In genomic region chr13:72983085-72983768, GRCh38 we compare ENCODE assay signal across 14 cellular contexts.
DNase-seq lines count a peak whose midpoint lies in the region; ATAC-seq and TF ChIP-seq lines count a peak whose summit lies in the region.
"Had no signal": no experiment of that assay in that cellular context is flagged by ENCODE, and none has a peak within 500 bp of the region (broad histone marks: within the 10 kb centered on the region; RNA-seq: fewer than 3 reads in every experiment).

No MANE protein-coding gene starts in this region.

- no peak overlapping the region for H3K4me3 ChIP-seq in lung
- H3K4me3 ChIP-seq in CD8-positive, alpha-beta memory T cell (ENCODE audit: low read length) = no peak overlapping the region

- H3K27me3 Mint-ChIP-seq in CD8-positive, alpha-beta memory T cell = no peaks in the 10 kb centered on the region
- H3K27me3 Mint-ChIP-seq: activated naive CD8-positive, alpha-beta T cell treated with anti-CD3 and anti-CD28 coated beads, Interleukin-2, amount 50 U/mL, for 24 hours; naive thymus-derived CD4-positive, alpha-beta T cell had no signal

- peaks cover 0 to 2% of the 10 kb centered on the region in 2 donors for H3K4me1 ChIP-seq in lung (ENCODE audit: control insufficient read depth in 2 of 2, insufficient read depth in 2 of 2, low read length in 2 of 2)
- no peaks in the 10 kb centered on the region for H3K4me1 ChIP-seq in CD8-positive, alpha-beta memory T cell (ENCODE audit: insufficient read depth, low read length)

- POLR2A ChIA-PET in CD8-positive, alpha-beta memory T cell (lab: Charles Lee) = no interaction called here

- WGBS in lung, 2 donors = 71 to 86% methylated on average over 5 of the region's 5 CpGs

- no peak for TF ChIP-seq CTCF in lung (IDR thresholded peaks at IDR 0.05; ENCODE audit: control extremely low read depth, extremely low read depth)

- no peaks in the 10 kb centered on the region for H3K27me3 ChIP-seq in lung (ENCODE audit: control insufficient read depth, insufficient read depth)
- no peaks in the 10 kb centered on the region for H3K27me3 ChIP-seq in CD8-positive, alpha-beta memory T cell (ENCODE audit: insufficient read depth, low read length, poor library complexity, severe bottlenecking)

- H3K36me3 Mint-ChIP-seq in CD8-positive, alpha-beta memory T cell = peaks cover 7 to 28% (median 8%) of the 10 kb centered on the region in 3 donors

- no peaks in the 10 kb centered on the region for H3K36me3 ChIP-seq in lung (ENCODE audit: control insufficient read depth in 2 of 2, insufficient read depth in 2 of 2, low read length in 2 of 2)
- no peaks in the 10 kb centered on the region for H3K36me3 ChIP-seq in CD8-positive, alpha-beta memory T cell (ENCODE audit: insufficient read depth, low read length)

- peak overlapping the region in 1 of 2 donors; percentile 83 for H3K27ac ChIP-seq in lung (ENCODE audit: low read depth in 1 of 2, low read length in 1 of 2)
- H3K27ac ChIP-seq in CD8-positive, alpha-beta memory T cell (ENCODE audit: low read depth, low read length) = no peak overlapping the region
- H3K27ac ChIP-seq: KMS-11 had no signal

- H3K27ac Mint-ChIP-seq in CD8-positive, alpha-beta memory T cell = no peak overlapping the region
- H3K27ac Mint-ChIP-seq: activated naive CD8-positive, alpha-beta T cell treated with anti-CD3 and anti-CD28 coated beads, Interleukin-2, amount 50 U/mL, for 24 hours; naive thymus-derived CD4-positive, alpha-beta T cell had no signal

- peak; percentile 56 for ATAC-seq in lung (ENCODE audit: insufficient read depth, low FRiP score)
- ATAC-seq in HG03439 (IDR thresholded peaks at IDR 0.05; ENCODE audit: unreplicated experiment) = no peak
- ATAC-seq: activated naive CD8-positive, alpha-beta T cell treated with anti-CD3 and anti-CD28 coated beads, Interleukin-2, amount 50 U/mL, for 24 hours; naive thymus-derived CD4-positive, alpha-beta T cell had no signal

- H3K4me1 Mint-ChIP-seq in CD8-positive, alpha-beta memory T cell = no peaks in the 10 kb centered on the region
- H3K4me1 Mint-ChIP-seq: activated naive CD8-positive, alpha-beta T cell treated with anti-CD3 and anti-CD28 coated beads, Interleukin-2, amount 50 U/mL, for 24 hours had no signal

- CTCF ChIA-PET in CD8-positive, alpha-beta memory T cell (lab: Charles Lee) = no interaction called here

- DNase-seq in A172 (ENCODE audit: low spot score) = peak; percentile 5
- DNase-seq in LHCN-M2 (ENCODE audit: low read depth) = peak; percentile 32
- DNase-seq in dedifferentiated amniotic fluid mesenchymal stem cell (ENCODE audit: extremely low spot score) = peak; percentile 94
- DNase-seq in lung (ENCODE audit: low spot score) = peak; percentile 57
- DNase-seq in cerebellar cortex (ENCODE audit: low spot score) = no peak
- no peak for DNase-seq in activated gamma-delta T cell (lab: John Stamatoyannopoulos, UW)
- no peak for DNase-seq in CD8-positive, alpha-beta memory T cell
- DNase-seq: activated CD4-positive, alpha-beta T cell treated with anti-CD3 and anti-CD28 coated beads, Interleukin-2, amount 50 U/mL, for 48 hours; activated naive CD8-positive, alpha-beta T cell treated with anti-CD3 and anti-CD28 coated beads, Interleukin-2, amount 50 U/mL, for 24 hours; glutamatergic neuron; naive thymus-derived CD4-positive, alpha-beta T cell; NCI-H446 treated with DMSO at 0.1 percent for 48 hours had no signal

- H3K9me3 ChIP-seq in lung (ENCODE audit: control insufficient read depth in 2 of 2, insufficient read depth in 1 of 2, low read length in 1 of 2) = no peaks in the 10 kb centered on the region
- no peaks in the 10 kb centered on the region for H3K9me3 ChIP-seq in CD8-positive, alpha-beta memory T cell (ENCODE audit: low read length)

- H3K9me3 Mint-ChIP-seq in CD8-positive, alpha-beta memory T cell = no peaks in the 10 kb centered on the region
- H3K9me3 Mint-ChIP-seq: activated naive CD8-positive, alpha-beta T cell treated with anti-CD3 and anti-CD28 coated beads, Interleukin-2, amount 50 U/mL, for 24 hours; naive thymus-derived CD4-positive, alpha-beta T cell had no signal

- H3K4me3 Mint-ChIP-seq in CD8-positive, alpha-beta memory T cell = no peak overlapping the region
- H3K4me3 Mint-ChIP-seq: activated naive CD8-positive, alpha-beta T cell treated with anti-CD3 and anti-CD28 coated beads, Interleukin-2, amount 50 U/mL, for 24 hours; naive thymus-derived CD4-positive, alpha-beta T cell had no signal

Comparison
In these comparisons a context has a peak if more than half of its experiments do, and no peak if none do; other contexts are left out.
1. DNase-seq: peak in A172 (single experiment), LHCN-M2 (single experiment), dedifferentiated amniotic fluid mesenchymal stem cell (single experiment) and lung (single experiment); none in cerebellar cortex (single experiment), activated gamma-delta T cell (single experiment) and CD8-positive, alpha-beta memory T cell (0 of 5).